ENCODE assay signal across 1 cellular context in genomic region chr5:110087829-110088228, GRCh38.
TF ChIP-seq lines count a peak whose summit lies in the region.

No MANE protein-coding gene starts in this region.

TF ChIP-seq in liver, 16 proteins besides CTCF, POLR2A, EP300 and RAD21 (continued from another document):
- TF ChIP-seq REST (IDR thresholded peaks at IDR 0.05) (peak; percentile 33), FOXA1 (IDR thresholded peaks at IDR 0.05) (no peak), ZBTB33 (IDR thresholded peaks at IDR 0.05) (peak; percentile 78), FOXA2 (IDR thresholded peaks at IDR 0.05) (no peak), SP1 (IDR thresholded peaks at IDR 0.05) (peak; percentile 39), NR2F2 (IDR thresholded peaks at IDR 0.05) (no peak), EGR1 (IDR thresholded peaks at IDR 0.05; ENCODE audit: low read depth in 2 of 2) (no peak), YY1 (IDR thresholded peaks at IDR 0.05) (peak; percentile 61), RXRA (IDR thresholded peaks at IDR 0.05) (peak; percentile 57 to 69)
